Comparison of ENCODE assay signal across 1 cellular context in genomic region chr6:72952808-72953630, GRCh38.
A peak's percentile ranks its signal among the peaks of the same experiment; 100 is the strongest.
TF ChIP-seq lines count a peak whose summit lies in the region.

No MANE protein-coding gene starts in this region.

TF ChIP-seq in HEK293, 187 proteins besides CTCF, POLR2A, EP300 and RAD21 (continued from another document and continues in another):
- TF ChIP-seq, protein P1, sequence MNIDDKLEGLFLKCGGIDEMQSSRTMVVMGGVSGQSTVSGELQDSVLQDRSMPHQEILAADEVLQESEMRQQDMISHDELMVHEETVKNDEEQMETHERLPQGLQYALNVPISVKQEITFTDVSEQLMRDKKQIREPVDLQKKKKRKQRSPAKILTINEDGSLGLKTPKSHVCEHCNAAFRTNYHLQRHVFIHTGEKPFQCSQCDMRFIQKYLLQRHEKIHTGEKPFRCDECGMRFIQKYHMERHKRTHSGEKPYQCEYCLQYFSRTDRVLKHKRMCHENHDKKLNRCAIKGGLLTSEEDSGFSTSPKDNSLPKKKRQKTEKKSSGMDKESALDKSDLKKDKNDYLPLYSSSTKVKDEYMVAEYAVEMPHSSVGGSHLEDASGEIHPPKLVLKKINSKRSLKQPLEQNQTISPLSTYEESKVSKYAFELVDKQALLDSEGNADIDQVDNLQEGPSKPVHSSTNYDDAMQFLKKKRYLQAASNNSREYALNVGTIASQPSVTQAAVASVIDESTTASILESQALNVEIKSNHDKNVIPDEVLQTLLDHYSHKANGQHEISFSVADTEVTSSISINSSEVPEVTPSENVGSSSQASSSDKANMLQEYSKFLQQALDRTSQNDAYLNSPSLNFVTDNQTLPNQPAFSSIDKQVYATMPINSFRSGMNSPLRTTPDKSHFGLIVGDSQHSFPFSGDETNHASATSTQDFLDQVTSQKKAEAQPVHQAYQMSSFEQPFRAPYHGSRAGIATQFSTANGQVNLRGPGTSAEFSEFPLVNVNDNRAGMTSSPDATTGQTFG (tag by site-specific recombination; IDR thresholded peaks at IDR 0.05; ENCODE audit: borderline replicate concordance): no peak
- TF ChIP-seq IKZF3 (tag by site-specific recombination; IDR thresholded peaks at IDR 0.05): 0 out of 2 replicates have a peak, but pooled peaks have one; percentile 17
- peak; percentile 5; the same call in 1 of the 2 replicates for TF ChIP-seq ZNF654 (tag by site-specific recombination; IDR thresholded peaks at IDR 0.05; ENCODE audit: low read depth)
- TF ChIP-seq ZBTB17 (tag by site-specific recombination; IDR thresholded peaks at IDR 0.05): no peak
- no peak for TF ChIP-seq ZNF324 (tag by site-specific recombination; IDR thresholded peaks at IDR 0.05)
- no peak for TF ChIP-seq PRDM10 (tag by site-specific recombination; IDR thresholded peaks at IDR 0.05)
- TF ChIP-seq YY1 (tag by site-specific recombination; IDR thresholded peaks at IDR 0.05): no peak
- TF ChIP-seq ZNF621 (tag by site-specific recombination; IDR thresholded peaks at IDR 0.05): no peak
- no peak for TF ChIP-seq ZNF530 (tag by site-specific recombination; IDR thresholded peaks at IDR 0.05; ENCODE audit: low read depth)
- TF ChIP-seq ZNF777 (tag by site-specific recombination; IDR thresholded peaks at IDR 0.05; ENCODE audit: borderline replicate concordance): no peak
- TF ChIP-seq ZNF184 (tag by site-specific recombination; IDR thresholded peaks at IDR 0.05): no peak
- no peak for TF ChIP-seq ZFP69B (tag by site-specific recombination; IDR thresholded peaks at IDR 0.05)
- peak; percentile 53; the same call in 1 of the 2 replicates for TF ChIP-seq BCL6B (tag by site-specific recombination; IDR thresholded peaks at IDR 0.05)
- TF ChIP-seq, protein P2, sequence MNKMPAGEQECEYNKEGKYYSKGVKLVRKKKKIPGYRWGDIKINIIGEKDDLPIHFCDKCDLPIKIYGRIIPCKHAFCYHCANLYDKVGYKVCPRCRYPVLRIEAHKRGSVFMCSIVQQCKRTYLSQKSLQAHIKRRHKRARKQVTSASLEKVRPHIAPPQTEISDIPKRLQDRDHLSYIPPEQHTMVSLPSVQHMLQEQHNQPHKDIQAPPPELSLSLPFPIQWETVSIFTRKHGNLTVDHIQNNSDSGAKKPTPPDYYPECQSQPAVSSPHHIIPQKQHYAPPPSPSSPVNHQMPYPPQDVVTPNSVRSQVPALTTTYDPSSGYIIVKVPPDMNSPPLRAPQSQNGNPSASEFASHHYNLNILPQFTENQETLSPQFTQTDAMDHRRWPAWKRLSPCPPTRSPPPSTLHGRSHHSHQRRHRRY (tag by site-specific recombination; IDR thresholded peaks at IDR 0.05): no peak
- TF ChIP-seq ZNF248 (tag by site-specific recombination; IDR thresholded peaks at IDR 0.05): no peak
- TF ChIP-seq, protein P3, sequence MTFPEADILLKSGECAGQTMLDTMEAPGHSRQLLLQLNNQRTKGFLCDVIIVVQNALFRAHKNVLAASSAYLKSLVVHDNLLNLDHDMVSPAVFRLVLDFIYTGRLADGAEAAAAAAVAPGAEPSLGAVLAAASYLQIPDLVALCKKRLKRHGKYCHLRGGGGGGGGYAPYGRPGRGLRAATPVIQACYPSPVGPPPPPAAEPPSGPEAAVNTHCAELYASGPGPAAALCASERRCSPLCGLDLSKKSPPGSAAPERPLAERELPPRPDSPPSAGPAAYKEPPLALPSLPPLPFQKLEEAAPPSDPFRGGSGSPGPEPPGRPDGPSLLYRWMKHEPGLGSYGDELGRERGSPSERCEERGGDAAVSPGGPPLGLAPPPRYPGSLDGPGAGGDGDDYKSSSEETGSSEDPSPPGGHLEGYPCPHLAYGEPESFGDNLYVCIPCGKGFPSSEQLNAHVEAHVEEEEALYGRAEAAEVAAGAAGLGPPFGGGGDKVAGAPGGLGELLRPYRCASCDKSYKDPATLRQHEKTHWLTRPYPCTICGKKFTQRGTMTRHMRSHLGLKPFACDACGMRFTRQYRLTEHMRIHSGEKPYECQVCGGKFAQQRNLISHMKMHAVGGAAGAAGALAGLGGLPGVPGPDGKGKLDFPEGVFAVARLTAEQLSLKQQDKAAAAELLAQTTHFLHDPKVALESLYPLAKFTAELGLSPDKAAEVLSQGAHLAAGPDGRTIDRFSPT (tag by site-specific recombination; IDR thresholded peaks at IDR 0.05): 0 out of 2 replicates have a peak, but pooled peaks have one; percentile 23
- TF ChIP-seq, protein P4, sequence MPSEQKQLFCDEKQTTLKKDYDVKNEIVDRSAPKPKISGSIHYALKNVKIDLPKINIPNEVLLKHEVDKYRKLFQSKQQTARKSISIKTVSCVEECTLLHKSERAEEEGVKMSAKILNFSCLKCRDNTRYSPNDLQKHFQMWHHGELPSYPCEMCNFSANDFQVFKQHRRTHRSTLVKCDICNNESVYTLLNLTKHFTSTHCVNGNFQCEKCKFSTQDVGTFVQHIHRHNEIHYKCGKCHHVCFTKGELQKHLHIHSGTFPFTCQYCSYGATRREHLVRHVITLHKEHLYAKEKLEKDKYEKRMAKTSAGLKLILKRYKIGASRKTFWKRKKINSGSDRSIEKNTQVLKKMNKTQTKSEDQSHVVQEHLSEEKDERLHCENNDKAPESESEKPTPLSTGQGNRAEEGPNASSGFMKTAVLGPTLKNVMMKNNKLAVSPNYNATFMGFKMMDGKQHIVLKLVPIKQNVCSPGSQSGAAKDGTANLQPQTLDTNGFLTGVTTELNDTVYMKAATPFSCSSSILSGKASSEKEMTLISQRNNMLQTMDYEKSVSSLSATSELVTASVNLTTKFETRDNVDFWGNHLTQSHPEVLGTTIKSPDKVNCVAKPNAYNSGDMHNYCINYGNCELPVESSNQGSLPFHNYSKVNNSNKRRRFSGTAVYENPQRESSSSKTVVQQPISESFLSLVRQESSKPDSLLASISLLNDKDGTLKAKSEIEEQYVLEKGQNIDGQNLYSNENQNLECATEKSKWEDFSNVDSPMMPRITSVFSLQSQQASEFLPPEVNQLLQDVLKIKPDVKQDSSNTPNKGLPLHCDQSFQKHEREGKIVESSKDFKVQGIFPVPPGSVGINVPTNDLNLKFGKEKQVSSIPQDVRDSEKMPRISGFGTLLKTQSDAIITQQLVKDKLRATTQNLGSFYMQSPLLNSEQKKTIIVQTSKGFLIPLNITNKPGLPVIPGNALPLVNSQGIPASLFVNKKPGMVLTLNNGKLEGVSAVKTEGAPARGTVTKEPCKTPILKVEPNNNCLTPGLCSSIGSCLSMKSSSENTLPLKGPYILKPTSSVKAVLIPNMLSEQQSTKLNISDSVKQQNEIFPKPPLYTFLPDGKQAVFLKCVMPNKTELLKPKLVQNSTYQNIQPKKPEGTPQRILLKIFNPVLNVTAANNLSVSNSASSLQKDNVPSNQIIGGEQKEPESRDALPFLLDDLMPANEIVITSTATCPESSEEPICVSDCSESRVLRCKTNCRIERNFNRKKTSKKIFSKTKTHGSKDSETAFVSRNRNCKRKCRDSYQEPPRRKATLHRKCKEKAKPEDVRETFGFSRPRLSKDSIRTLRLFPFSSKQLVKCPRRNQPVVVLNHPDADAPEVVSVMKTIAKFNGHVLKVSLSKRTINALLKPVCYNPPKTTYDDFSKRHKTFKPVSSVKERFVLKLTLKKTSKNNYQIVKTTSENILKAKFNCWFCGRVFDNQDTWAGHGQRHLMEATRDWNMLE (tag by site-specific recombination; conservative IDR thresholded peaks at IDR 0.05; ENCODE audit: low read depth): no peak
- TF ChIP-seq ZNF37A (tag by site-specific recombination; IDR thresholded peaks at IDR 0.05): no peak
- TF ChIP-seq ZNF768 (tag by site-specific recombination; IDR thresholded peaks at IDR 0.05): no peak
- TF ChIP-seq ZNF677 (tag by site-specific recombination; IDR thresholded peaks at IDR 0.05): no peak
- TF ChIP-seq ZNF202 (tag by site-specific recombination; IDR thresholded peaks at IDR 0.05; ENCODE audit: borderline replicate concordance): no peak
- TF ChIP-seq ZNF513 (tag by site-specific recombination; IDR thresholded peaks at IDR 0.05): no peak
- no peak for TF ChIP-seq TCF7L2 (IDR thresholded peaks at IDR 0.05; ENCODE audit: borderline replicate concordance, low read depth, low read length)
- TF ChIP-seq ATF2 (tag by site-specific recombination; IDR thresholded peaks at IDR 0.05; ENCODE audit: low read depth): 0 out of 2 replicates have a peak, but pooled peaks have one; percentile 8
- TF ChIP-seq ZEB2 (tag by site-specific recombination; IDR thresholded peaks at IDR 0.05): no peak
- no peak for TF ChIP-seq RBAK (tag by site-specific recombination; IDR thresholded peaks at IDR 0.05)
